In the genomic region with DNA sequence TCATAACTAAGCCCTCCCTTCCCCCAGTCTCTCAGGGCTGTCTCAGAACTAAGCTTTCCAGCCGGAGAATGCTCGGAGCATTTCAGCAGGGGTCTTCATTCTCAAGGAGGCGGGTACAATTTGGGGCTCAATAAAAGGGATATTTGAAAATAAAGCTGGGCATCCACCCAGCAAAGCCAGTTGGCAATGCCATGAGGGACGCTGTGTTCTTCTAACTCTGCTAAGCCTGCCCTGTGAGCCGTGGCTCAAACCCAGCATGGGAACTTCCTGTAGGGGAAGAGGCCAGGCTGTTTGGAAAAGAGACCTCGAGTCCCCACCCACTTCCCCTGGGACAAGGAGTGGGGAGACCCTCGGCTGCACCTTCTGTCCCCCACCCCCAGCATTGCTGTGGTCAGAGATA, we compare ENCODE assay signal across 18 cellular contexts.
A peak's percentile ranks its signal among the peaks of the same experiment; 100 is the strongest.
DNase-seq lines count a peak whose midpoint lies in the region; ATAC-seq, FAIRE-seq and TF ChIP-seq lines count a peak whose summit lies in the region.
"Had no signal": no experiment of that assay in that cellular context is flagged by ENCODE, and none has a peak within 500 bp of the region (broad histone marks: within the 10 kb centered on the region; RNA-seq: fewer than 3 reads in every experiment).

No MANE protein-coding gene starts in this region.

- no peak for TF ChIP-seq CTCF in astrocyte (IDR thresholded peaks at IDR 0.05; ENCODE audit: insufficient read depth, low read depth, low read length)
- no peak for TF ChIP-seq CTCF in left ventricle myocardium inferior (IDR thresholded peaks at IDR 0.05; ENCODE audit: borderline replicate concordance)

- no peak for FAIRE-seq in astrocyte (lab: Jason Lieb, UNC)
- FAIRE-seq: urothelium cell line had no signal

- H3K36me3 ChIP-seq in astrocyte (ENCODE audit: insufficient read depth, low read length) (no peaks in the 10 kb centered on the region), left ventricle myocardium inferior (no peaks in the 10 kb centered on the region)

- H3K4me3 ChIP-seq in astrocyte (ENCODE audit: insufficient read depth, low read depth, low read length) (no peak overlapping the region), left ventricle myocardium inferior (no peak overlapping the region)

- no peak for ATAC-seq in HG03095 (IDR thresholded peaks at IDR 0.05; ENCODE audit: unreplicated experiment)
- ATAC-seq: WTC11 had no signal

- H3K27ac ChIP-seq in astrocyte (ENCODE audit: low read depth, low read length) (no peak overlapping the region), left ventricle myocardium inferior (replicated peaks) (peak overlapping the region; percentile 71)

- H4K20me1 ChIP-seq in astrocyte (ENCODE audit: insufficient read depth, low read length), result peaks cover 47% of the 10 kb centered on the region

- H3K4me2 ChIP-seq in astrocyte (ENCODE audit: low read length), result peak overlapping the region; percentile 16

- no peaks in the 10 kb centered on the region for H3K9me3 Mint-ChIP-seq in astrocyte (ENCODE audit: unreplicated experiment)
- H3K9me3 Mint-ChIP-seq: nephron; stimulated activated memory B cell treated with anti-CD40 and anti-IgM and Interleukin-4, amounts not matched to agents 10 μg/mL and 1 μg/mL and 100 μg/mL, for 72 hours; WTC11 had no signal

- H3K4me1 ChIP-seq in astrocyte (ENCODE audit: insufficient read depth, low read length) (peaks cover 48% of the 10 kb centered on the region), left ventricle myocardium inferior (peaks cover 54% of the 10 kb centered on the region)

- H3K36me3 Mint-ChIP-seq in astrocyte (ENCODE audit: low read depth, unreplicated experiment), result peaks cover 16% of the 10 kb centered on the region
- H3K36me3 Mint-ChIP-seq: stimulated activated memory B cell treated with anti-CD40 and anti-IgM and Interleukin-4, amounts not matched to agents 10 μg/mL and 1 μg/mL and 100 μg/mL, for 72 hours; WTC11 had no signal

- H3K27me3 ChIP-seq in astrocyte (ENCODE audit: insufficient read depth, low read length), result no peaks in the 10 kb centered on the region
- no peaks in the 10 kb centered on the region for H3K27me3 ChIP-seq in left ventricle myocardium inferior (ENCODE audit: low read depth)

- peak in 10 of 14 donors; percentile 22 to 73 (median 42) for DNase-seq in C1 segment of cervical spinal cord (lab: John Stamatoyannopoulos, UW)
- DNase-seq in astrocyte (ENCODE audit: low read depth), result no peak
- DNase-seq in left ventricle myocardium inferior, result peak; percentile 49
- peak; percentile 64 for DNase-seq in pons (ENCODE audit: low spot score)
- DNase-seq in stimulated activated CD4-positive, alpha-beta T cell treated with anti-CD3 and anti-CD28 coated beads, Interleukin-4, amount 100 ng/mL, for 4 hours, result no peak
- DNase-seq in AG08396 (ENCODE audit: low spot score), result no peak
- DNase-seq in HCEC 1CT, result no peak
- DNase-seq: ACHN, amniotic stem cell, COR-L47, GOT3, NCI-H2081, NCI-H82 had no signal

- H3K27me3 Mint-ChIP-seq in astrocyte (ENCODE audit: low read depth, unreplicated experiment), result no peaks in the 10 kb centered on the region
- H3K27me3 Mint-ChIP-seq: stimulated activated memory B cell treated with anti-CD40 and anti-IgM and Interleukin-4, amounts not matched to agents 10 μg/mL and 1 μg/mL and 100 μg/mL, for 72 hours had no signal

- H3K79me2 ChIP-seq in astrocyte (ENCODE audit: insufficient read depth, low read length), result peaks cover 14% of the 10 kb centered on the region

- H3K4me3 Mint-ChIP-seq in astrocyte (ENCODE audit: unreplicated experiment), result no peak overlapping the region
- H3K4me3 Mint-ChIP-seq: nephron; stimulated activated memory B cell treated with anti-CD40 and anti-IgM and Interleukin-4, amounts not matched to agents 10 μg/mL and 1 μg/mL and 100 μg/mL, for 72 hours; WTC11 had no signal

- intact Hi-C loops in left ventricle myocardium inferior (cut with micrococcal nuclease), result no loop called here

- H3K4me1 Mint-ChIP-seq in astrocyte (ENCODE audit: low read depth, unreplicated experiment), result peaks cover 69% of the 10 kb centered on the region

- no peaks in the 10 kb centered on the region for H3K9me3 ChIP-seq in astrocyte (ENCODE audit: insufficient read depth, low read depth, low read length)
- no peaks in the 10 kb centered on the region for H3K9me3 ChIP-seq in left ventricle myocardium inferior (replicated peaks)

- H3K27ac Mint-ChIP-seq in astrocyte (ENCODE audit: unreplicated experiment), result peak overlapping the region; percentile 59
- H3K27ac Mint-ChIP-seq: stimulated activated memory B cell treated with anti-CD40 and anti-IgM and Interleukin-4, amounts not matched to agents 10 μg/mL and 1 μg/mL and 100 μg/mL, for 72 hours; WTC11 had no signal

- no peak overlapping the region for H3K9ac ChIP-seq in astrocyte (ENCODE audit: low read length)

- no peak overlapping the region for H2AFZ ChIP-seq in astrocyte (ENCODE audit: low read depth, low read length)

Comparison
In these comparisons a context has a peak if more than half of its experiments do, and no peak if none do; other contexts are left out.
1. DNase-seq: peak in C1 segment of cervical spinal cord (10 of 14), left ventricle myocardium inferior (single experiment) and pons (single experiment); none in astrocyte (single experiment), stimulated activated CD4-positive, alpha-beta T cell treated with anti-CD3 and anti-CD28 coated beads, Interleukin-4, amount 100 ng/mL, for 4 hours (0 of 2), AG08396 (single experiment) and HCEC 1CT (single experiment).